In the genomic region with DNA sequence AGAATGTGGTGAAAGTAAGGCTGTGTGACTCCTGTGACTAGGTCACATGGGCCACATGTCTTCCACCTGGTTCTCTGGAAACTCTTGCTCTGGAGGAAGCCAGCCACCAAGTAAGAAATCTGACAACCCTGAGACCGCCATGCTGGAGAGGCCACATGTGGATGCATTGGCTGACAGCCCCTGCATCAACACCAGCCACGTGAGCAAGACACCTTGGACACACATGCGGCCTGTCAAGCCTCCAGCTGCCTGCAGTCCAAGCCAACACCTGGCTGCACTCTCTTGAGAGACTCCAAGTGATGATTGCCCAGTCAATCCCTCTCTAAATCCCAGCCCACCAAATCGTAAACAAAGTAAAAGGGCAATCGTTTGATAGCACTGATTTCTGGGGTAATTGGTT, we compare ENCODE assay signal across 28 cellular contexts.
"Had no signal": no experiment of that assay in that cellular context is flagged by ENCODE, and none has a peak within 500 bp of the region (broad histone marks: within the 10 kb centered on the region; RNA-seq: fewer than 3 reads in every experiment).

No MANE protein-coding gene starts in this region.

- H3K4me3 ChIP-seq: colonic mucosa, coronary artery, dorsolateral prefrontal cortex, esophagus muscularis mucosa, esophagus squamous epithelium, gastrocnemius medialis, gastroesophageal sphincter, heart left ventricle, heart right ventricle had no signal

- ATAC-seq: effector memory CD8-positive, alpha-beta T cell; esophagus mucosa; foreskin keratinocyte; gastrocnemius medialis; gastroesophageal sphincter; heart left ventricle; heart right ventricle had no signal

- H3K4me1 ChIP-seq: colonic mucosa, esophagus muscularis mucosa, esophagus squamous epithelium, foreskin keratinocyte, gastrocnemius medialis, gastroesophageal sphincter, heart left ventricle, heart right ventricle had no signal

- H3K36me3 ChIP-seq: colonic mucosa, esophagus muscularis mucosa, esophagus squamous epithelium, gastrocnemius medialis, gastroesophageal sphincter, heart left ventricle, heart right ventricle had no signal

- FAIRE-seq: colon, endometrium, endothelial cell of umbilical vein, frontal cortex had no signal

- H3K27ac ChIP-seq: colonic mucosa, coronary artery, dorsolateral prefrontal cortex, epithelial cell of prostate, esophagus muscularis mucosa, esophagus squamous epithelium, foreskin keratinocyte, gastrocnemius medialis, gastroesophageal sphincter, heart left ventricle, heart right ventricle had no signal

- H3K9me3 ChIP-seq: colonic mucosa, esophagus muscularis mucosa, esophagus squamous epithelium, gastrocnemius medialis had no signal

- DNase-seq: colonic mucosa; cortex of kidney; dermis blood vessel endothelial cell; dorsolateral prefrontal cortex; effector CD4-positive, alpha-beta T cell; effector CD8-positive, alpha-beta T cell; effector memory CD4-positive, alpha-beta T cell; effector memory CD8-positive, alpha-beta T cell; endodermal cell; erythroblast; esophagus squamous epithelium; foreskin fibroblast; foreskin keratinocyte; foreskin melanocyte; gastrocnemius medialis; glutamatergic neuron; head of caudate nucleus; heart left ventricle; heart right ventricle had no signal

- H3K27me3 ChIP-seq: colonic mucosa, gastrocnemius medialis had no signal
